11 cellular contexts compared by ENCODE assay signal in genomic region chr9:88418715-88419540, GRCh38. TPM values are rescaled to one million over a fixed set of nuclear protein-coding genes. Genes with fewer than 3 reads are reported as not detected.
A peak's percentile ranks its signal among the peaks of the same experiment; 100 is the strongest.
DNase-seq lines count a peak whose midpoint lies in the region; ATAC-seq lines count a peak whose summit lies in the region.
"Had no signal": no experiment of that assay in that cellular context is flagged by ENCODE, and none has a peak within 500 bp of the region (broad histone marks: within the 10 kb centered on the region; RNA-seq: fewer than 3 reads in every experiment).

No MANE protein-coding gene starts in this region.

- peak; percentile 75 for ATAC-seq in activated CD8-positive, alpha-beta memory T cell treated with anti-CD3 and anti-CD28 coated beads, Interleukin-2, amount 10 ng/mL, durations not matched to agents 7 days and 5 days
- no peak for ATAC-seq in central memory CD8-positive, alpha-beta T cell (replicated peaks; ENCODE audit: extremely low read depth, poor library complexity, severe bottlenecking)
- ATAC-seq in HG03108 (IDR thresholded peaks at IDR 0.05; ENCODE audit: unreplicated experiment), result no peak
- ATAC-seq: psoas muscle had no signal

- CTCF ChIA-PET in activated CD8-positive, alpha-beta memory T cell treated with anti-CD3 and anti-CD28 coated beads, Interleukin-2, amount 10 ng/mL, durations not matched to agents 7 days and 5 days (lab: Charles Lee), result no interaction called here

- H3K4me3 Mint-ChIP-seq in activated CD8-positive, alpha-beta memory T cell treated with anti-CD3 and anti-CD28 coated beads, Interleukin-2, amount 10 ng/mL, durations not matched to agents 7 days and 5 days, result no peak overlapping the region
- H3K4me3 Mint-ChIP-seq in central memory CD8-positive, alpha-beta T cell, result no peak overlapping the region

- H3K27ac ChIP-seq in SJSA1, result peak overlapping the region; percentile 25; the same call in 1 of the 2 replicates
- H3K27ac ChIP-seq: ascending aorta, psoas muscle had no signal

- H3K27me3 ChIP-seq in SJSA1 (replicated peaks), result 0 out of 2 replicates have a peak, but pooled peaks cover 2% of the 10 kb centered on the region
- H3K27me3 ChIP-seq: ascending aorta had no signal

- peaks cover 49% of the 10 kb centered on the region for H3K9me3 Mint-ChIP-seq in activated CD8-positive, alpha-beta memory T cell treated with anti-CD3 and anti-CD28 coated beads, Interleukin-2, amount 10 ng/mL, durations not matched to agents 7 days and 5 days (ENCODE audit: low read depth)
- peaks cover 24% of the 10 kb centered on the region for H3K9me3 Mint-ChIP-seq in central memory CD8-positive, alpha-beta T cell

- H3K27me3 Mint-ChIP-seq in activated CD8-positive, alpha-beta memory T cell treated with anti-CD3 and anti-CD28 coated beads, Interleukin-2, amount 10 ng/mL, durations not matched to agents 7 days and 5 days, result no peaks in the 10 kb centered on the region
- no peaks in the 10 kb centered on the region for H3K27me3 Mint-ChIP-seq in central memory CD8-positive, alpha-beta T cell

- no peaks in the 10 kb centered on the region for H3K4me1 ChIP-seq in SJSA1 (replicated peaks)
- H3K4me1 ChIP-seq: ascending aorta, psoas muscle had no signal

- no peak overlapping the region for H3K4me3 ChIP-seq in SJSA1
- H3K4me3 ChIP-seq: ascending aorta, lung, psoas muscle had no signal

- H3K4me1 Mint-ChIP-seq in activated CD8-positive, alpha-beta memory T cell treated with anti-CD3 and anti-CD28 coated beads, Interleukin-2, amount 10 ng/mL, durations not matched to agents 7 days and 5 days, result peaks cover 32% of the 10 kb centered on the region
- peaks cover 17% of the 10 kb centered on the region for H3K4me1 Mint-ChIP-seq in central memory CD8-positive, alpha-beta T cell

- H3K9me3 ChIP-seq in SJSA1 (replicated peaks), result peaks cover 27% of the 10 kb centered on the region

- H3K36me3 ChIP-seq in SJSA1, result peaks cover 74% of the 10 kb centered on the region

- peak; percentile 72 for DNase-seq in activated CD8-positive, alpha-beta memory T cell treated with anti-CD3 and anti-CD28 coated beads, Interleukin-2, amount 10 ng/mL, durations not matched to agents 7 days and 5 days
- no peak for DNase-seq in activated CD8-positive, alpha-beta memory T cell treated with anti-CD3 and anti-CD28 coated beads for 24 hours
- DNase-seq in SJSA1 (ENCODE audit: low read depth in 1 of 2, low spot score in 2 of 2) (no peak), COR-L47 (lab: John Stamatoyannopoulos, UW) (no peak), NCI-H510A (lab: John Stamatoyannopoulos, UW) (no peak)
- no peak for DNase-seq in central memory CD8-positive, alpha-beta T cell (ENCODE audit: low spot score in 2 of 2)
- peak in 2 of 3 donors; percentile 19 to 44 for DNase-seq in stimulated activated CD4-positive, alpha-beta T cell treated with anti-CD3 and anti-CD28 coated beads, TNF-alpha, amount 100 ng/mL, for 48 hours (ENCODE audit: low read depth in 3 of 3)
- DNase-seq: psoas muscle had no signal

- peak overlapping the region; percentile 80 for H3K27ac Mint-ChIP-seq in activated CD8-positive, alpha-beta memory T cell treated with anti-CD3 and anti-CD28 coated beads, Interleukin-2, amount 10 ng/mL, durations not matched to agents 7 days and 5 days
- H3K27ac Mint-ChIP-seq in central memory CD8-positive, alpha-beta T cell (ENCODE audit: low read depth), result peak overlapping the region; percentile 30

- peaks cover 82% of the 10 kb centered on the region for H3K36me3 Mint-ChIP-seq in activated CD8-positive, alpha-beta memory T cell treated with anti-CD3 and anti-CD28 coated beads, Interleukin-2, amount 10 ng/mL, durations not matched to agents 7 days and 5 days
- H3K36me3 Mint-ChIP-seq in central memory CD8-positive, alpha-beta T cell (ENCODE audit: insufficient read depth), result peaks cover 9% of the 10 kb centered on the region

RNA-seq across cellular contexts. Expression of gene SPIN1, which starts 30.7 kb away (rescaled TPM):
- 10 to 100 TPM; 51.3 to 92.8 TPM for total RNA-seq in activated CD8-positive, alpha-beta memory T cell treated with anti-CD3 and anti-CD28 coated beads, Interleukin-2, amount 10 ng/mL, durations not matched to agents 7 days and 5 days
- 91.1 and 105 TPM in 2 replicates for total RNA-seq in SJSA1 (2014; rRNA removed; shearing (Covaris generic))

Comparison
In these comparisons a context has a peak if more than half of its experiments do, and no peak if none do; other contexts are left out.
1. DNase-seq: peak in activated CD8-positive, alpha-beta memory T cell treated with anti-CD3 and anti-CD28 coated beads, Interleukin-2, amount 10 ng/mL, durations not matched to agents 7 days and 5 days (single experiment) and stimulated activated CD4-positive, alpha-beta T cell treated with anti-CD3 and anti-CD28 coated beads, TNF-alpha, amount 100 ng/mL, for 48 hours (2 of 3); none in activated CD8-positive, alpha-beta memory T cell treated with anti-CD3 and anti-CD28 coated beads for 24 hours (single experiment), SJSA1 (0 of 2), central memory CD8-positive, alpha-beta T cell (0 of 2), COR-L47 (single experiment) and NCI-H510A (single experiment).